Comparison of ENCODE assay signal across 9 cellular contexts in genomic region chr9:17906204-17906840, GRCh38.
DNase-seq lines count a peak whose midpoint lies in the region; ATAC-seq, FAIRE-seq and TF ChIP-seq lines count a peak whose summit lies in the region.
"Had no signal": no experiment of that assay in that cellular context is flagged by ENCODE, and none has a peak within 500 bp of the region (broad histone marks: within the 10 kb centered on the region; RNA-seq: fewer than 3 reads in every experiment).

No MANE protein-coding gene starts in this region.

- peaks cover 71% of the 10 kb centered on the region for H3K27me3 ChIP-seq in left ventricle myocardium inferior (ENCODE audit: low read depth)
- H3K27me3 ChIP-seq in pancreas = peaks cover 0 to 21% (median 1%) of the 10 kb centered on the region in 4 donors

- H3K4me1 ChIP-seq in left ventricle myocardium inferior = peaks cover 19% of the 10 kb centered on the region
- no peaks in the 10 kb centered on the region for H3K4me1 ChIP-seq in pancreas
- H3K4me1 ChIP-seq in OCI-LY7 (ENCODE audit: insufficient read depth, low read length, poor library complexity, severe bottlenecking) = no peaks in the 10 kb centered on the region

- intact Hi-C loops in left ventricle myocardium inferior (cut with micrococcal nuclease) = no loop called here
- intact Hi-C loops in pancreas (cut with DNase I) = no loop called here
- intact Hi-C loops in OCI-LY7 (cut with micrococcal nuclease; ENCODE audit: unreplicated experiment) = no loop called here
- intact Hi-C loops in Calu3 (cut with micrococcal nuclease; ENCODE audit: unreplicated experiment) = no loop called here

- FAIRE-seq in D721Med (lab: Jason Lieb, UNC) = no peak
- no peak for FAIRE-seq in pancreas (lab: Jason Lieb, UNC)

- H3K36me3 Mint-ChIP-seq in T-helper 2 cell treated with Interferon-gamma antibody and Interleukin-4, amounts not matched to agents 5 μg/mL and 100 μg/mL, for 36 hours (ENCODE audit: low read depth) = no peaks in the 10 kb centered on the region
- H3K36me3 Mint-ChIP-seq in Calu3 (ENCODE audit: insufficient read depth, unreplicated experiment) = no peaks in the 10 kb centered on the region

- H3K4me1 Mint-ChIP-seq in T-helper 2 cell treated with Interferon-gamma antibody and Interleukin-4, amounts not matched to agents 5 μg/mL and 100 μg/mL, for 36 hours (ENCODE audit: low read depth) = no peaks in the 10 kb centered on the region
- H3K4me1 Mint-ChIP-seq in Calu3 (ENCODE audit: low read depth, unreplicated experiment) = no peaks in the 10 kb centered on the region

- no peak overlapping the region for H3K27ac ChIP-seq in left ventricle myocardium inferior (replicated peaks)
- no peak overlapping the region for H3K27ac ChIP-seq in pancreas
- H3K27ac ChIP-seq in OCI-LY7 (ENCODE audit: low read depth, low read length, poor library complexity, severe bottlenecking) = no peak overlapping the region

- WGBS in pancreas, 2 donors = 0 to 1% methylated on average over 46 to 55 of the region's 55 CpGs

- no peaks in the 10 kb centered on the region for H3K79me2 ChIP-seq in OCI-LY7 (ENCODE audit: insufficient read depth, low read depth, low read length)

- POLR2A ChIA-PET in OCI-LY7 (lab: Charles Lee) = no interaction called here

- no peaks in the 10 kb centered on the region for H4K20me1 ChIP-seq in OCI-LY7 (ENCODE audit: insufficient read depth, low read length)

- TF ChIP-seq CTCF in D721Med (IDR thresholded peaks at IDR 0.05; ENCODE audit: insufficient read depth, missing control alignments) (no peak), left ventricle myocardium inferior (IDR thresholded peaks at IDR 0.05; ENCODE audit: borderline replicate concordance) (no peak), pancreas (IDR thresholded peaks at IDR 0.05) (no peak), OCI-LY7 (conservative IDR thresholded peaks at IDR 0.05; ENCODE audit: low read length) (no peak), Calu3 (IDR thresholded peaks at IDR 0.05; ENCODE audit: unreplicated experiment) (no peak)

- H3K4me3 ChIP-seq in left ventricle myocardium inferior = peak overlapping the region; percentile 60
- peak overlapping the region in 2 of 4 donors; percentile 5 to 31 for H3K4me3 ChIP-seq in pancreas
- H3K4me3 ChIP-seq in OCI-LY7 (ENCODE audit: low read depth, low read length, poor library complexity, severe bottlenecking) = no peak overlapping the region

- H3K27me3 Mint-ChIP-seq in T-helper 2 cell treated with Interferon-gamma antibody and Interleukin-4, amounts not matched to agents 5 μg/mL and 100 μg/mL, for 36 hours (ENCODE audit: low read depth) = peaks cover 10% of the 10 kb centered on the region
- H3K27me3 Mint-ChIP-seq in Calu3 (ENCODE audit: unreplicated experiment) = peaks cover 20% of the 10 kb centered on the region

- BruUV-seq in OCI-LY7 (replicated peaks; lab: Mats Ljungman, UMichigan) (no TSS peak), Calu3 (replicated peaks; lab: Mats Ljungman, UMichigan) (no TSS peak)

- H3K4me2 ChIP-seq in OCI-LY7 (ENCODE audit: low read length) = no peak overlapping the region

- H3K4me3 Mint-ChIP-seq in T-helper 2 cell treated with Interferon-gamma antibody and Interleukin-4, amounts not matched to agents 5 μg/mL and 100 μg/mL, for 36 hours = no peak overlapping the region
- no peak overlapping the region for H3K4me3 Mint-ChIP-seq in Calu3 (ENCODE audit: low read depth, unreplicated experiment)

- H3K9me3 ChIP-seq in left ventricle myocardium inferior (replicated peaks) = no peaks in the 10 kb centered on the region
- no peaks in the 10 kb centered on the region for H3K9me3 ChIP-seq in pancreas
- H3K9me3 ChIP-seq in OCI-LY7 (ENCODE audit: low read length) = no peaks in the 10 kb centered on the region

- ATAC-seq in pancreas = peak in 3 of 4 donors; percentile 40 to 46 (median 44)
- no peak for ATAC-seq in HG03442 (IDR thresholded peaks at IDR 0.05; ENCODE audit: unreplicated experiment)

- H2AFZ ChIP-seq in OCI-LY7 (ENCODE audit: low read length) = no peak overlapping the region

- no peaks in the 10 kb centered on the region for H3K9me2 ChIP-seq in OCI-LY7 (ENCODE audit: insufficient read depth, low read length)

- H3K36me3 ChIP-seq in left ventricle myocardium inferior (no peaks in the 10 kb centered on the region), pancreas (no peaks in the 10 kb centered on the region), OCI-LY7 (ENCODE audit: insufficient read depth, low read length) (no peaks in the 10 kb centered on the region)

- no peak overlapping the region for H3K27ac Mint-ChIP-seq in T-helper 2 cell treated with Interferon-gamma antibody and Interleukin-4, amounts not matched to agents 5 μg/mL and 100 μg/mL, for 36 hours
- no peak overlapping the region for H3K27ac Mint-ChIP-seq in Calu3 (ENCODE audit: unreplicated experiment)

- DNase-seq in D721Med (ENCODE audit: insufficient read length, low spot score) (peak; percentile 43), NCI-H2171 treated with DMSO at 0.1 percent for 48 hours (lab: John Stamatoyannopoulos, UW) (peak; percentile 43), left ventricle myocardium inferior (no peak), pancreas (peak in 3 of 6 donors; percentile 11 to 57 (median 49)), OCI-LY7 (ENCODE audit: low spot score) (no peak), Calu3 (no peak)
- DNase-seq in T-helper 2 cell treated with Interferon-gamma antibody and Interleukin-4, amounts not matched to agents 5 μg/mL and 100 μg/mL, for 36 hours (ENCODE audit: low spot score) = no peak
- DNase-seq: activated CD4-positive, alpha-beta T cell treated with anti-CD3 and anti-CD28 coated beads for 1 hour had no signal

- CTCF ChIA-PET in OCI-LY7 (lab: Charles Lee; ENCODE audit: unreplicated experiment) = no interaction called here
- CTCF ChIA-PET in Calu3 (lab: Charles Lee) = no interaction called here

- no peaks in the 10 kb centered on the region for H3K9me3 Mint-ChIP-seq in T-helper 2 cell treated with Interferon-gamma antibody and Interleukin-4, amounts not matched to agents 5 μg/mL and 100 μg/mL, for 36 hours
- peaks cover 6% of the 10 kb centered on the region for H3K9me3 Mint-ChIP-seq in Calu3 (ENCODE audit: low read depth, unreplicated experiment)

Comparison
In these comparisons a context has a peak if more than half of its experiments do, and no peak if none do; other contexts are left out.
1. DNase-seq: peak in D721Med (single experiment) and NCI-H2171 treated with DMSO at 0.1 percent for 48 hours (single experiment); none in left ventricle myocardium inferior (single experiment), T-helper 2 cell treated with Interferon-gamma antibody and Interleukin-4, amounts not matched to agents 5 μg/mL and 100 μg/mL, for 36 hours (single experiment), OCI-LY7 (single experiment) and Calu3 (single experiment).